Comparison of ENCODE assay signal across 1 cellular context in genomic region chr17:8674344-8675305, GRCh38.
TF ChIP-seq lines count a peak whose summit lies in the region.

No MANE protein-coding gene starts in this region.

TF ChIP-seq in WTC11, 78 proteins besides CTCF, POLR2A, EP300 and RAD21 (continued from another document):
- TF ChIP-seq STAT6 (CRISPR knock-in tag; conservative IDR thresholded peaks at IDR 0.05; ENCODE audit: low read depth), result no peak
- TF ChIP-seq SOX15 (CRISPR knock-in tag; IDR thresholded peaks at IDR 0.05), result no peak
